Comparison of ENCODE assay signal across 12 cellular contexts in genomic region chr20:64222273-64222672, GRCh38. TPM values are rescaled to one million over a fixed set of nuclear protein-coding genes. Genes with fewer than 3 reads are reported as not detected.
DNase-seq lines count a peak whose midpoint lies in the region; ATAC-seq and TF ChIP-seq lines count a peak whose summit lies in the region.
"Had no signal": no experiment of that assay in that cellular context is flagged by ENCODE, and none has a peak within 500 bp of the region (broad histone marks: within the 10 kb centered on the region; RNA-seq: fewer than 3 reads in every experiment).

No MANE protein-coding gene starts in this region.

- no peaks in the 10 kb centered on the region for H3K36me3 Mint-ChIP-seq in natural killer cell
- H3K36me3 Mint-ChIP-seq: activated naive CD4-positive, alpha-beta T cell treated with anti-CD3 and anti-CD28 coated beads, Interleukin-2, amount 10 ng/mL, durations not matched to agents 7 days and 5 days; type B pancreatic cell had no signal

- H3K27ac Mint-ChIP-seq in natural killer cell = no peak overlapping the region
- H3K27ac Mint-ChIP-seq: type B pancreatic cell had no signal

- no peak overlapping the region for H3K4me3 ChIP-seq in cardiac fibroblast (replicated peaks in 1 of 2; ENCODE audit: low read depth in 2 of 2, low read length in 2 of 2)
- H3K4me3 ChIP-seq: coronary artery had no signal

- H3K4me3 Mint-ChIP-seq in natural killer cell = no peak overlapping the region
- H3K4me3 Mint-ChIP-seq: activated naive CD4-positive, alpha-beta T cell treated with anti-CD3 and anti-CD28 coated beads, Interleukin-2, amount 10 ng/mL, durations not matched to agents 7 days and 5 days; type B pancreatic cell had no signal

- DNase-seq in Right ventricle myocardium superior (no peak), cardiac septum (ENCODE audit: low spot score) (no peak), cardiac fibroblast (ENCODE audit: low read depth in 2 of 2) (peak; percentile 2 to 45), left lobe of liver (ENCODE audit: low spot score) (peak; percentile 80), natural killer cell (no peak), NCI-H1417 treated with DMSO at 0.1 percent for 48 hours (lab: John Stamatoyannopoulos, UW) (no peak)
- DNase-seq: activated naive CD4-positive, alpha-beta T cell treated with anti-CD3 and anti-CD28 coated beads, Interleukin-2, amount 10 ng/mL, durations not matched to agents 7 days and 5 days; RPMI8226 had no signal

- peak; percentile 53 for ATAC-seq in Right ventricle myocardium superior (ENCODE audit: poor library complexity)
- ATAC-seq in left lobe of liver = peak; percentile 90
- no peak for ATAC-seq in natural killer cell
- ATAC-seq in HG02970 (IDR thresholded peaks at IDR 0.05; ENCODE audit: low FRiP score, unreplicated experiment) = no peak
- ATAC-seq in GM18502 (IDR thresholded peaks at IDR 0.05; ENCODE audit: poor library complexity, unreplicated experiment) = no peak

- H3K9me3 Mint-ChIP-seq in natural killer cell = no peaks in the 10 kb centered on the region
- H3K9me3 Mint-ChIP-seq: activated naive CD4-positive, alpha-beta T cell treated with anti-CD3 and anti-CD28 coated beads, Interleukin-2, amount 10 ng/mL, durations not matched to agents 7 days and 5 days; type B pancreatic cell had no signal

- intact Hi-C loops in Right ventricle myocardium superior (cut with DNase I) = no loop called here
- intact Hi-C loops in cardiac septum (cut with DNase I) = no loop called here
- intact Hi-C loops in natural killer cell (cut with micrococcal nuclease) = no loop called here

- peaks cover 0 to 7% of the 10 kb centered on the region in 2 donors for H3K4me1 Mint-ChIP-seq in natural killer cell

- TF ChIP-seq CTCF in cardiac fibroblast (IDR thresholded peaks at IDR 0.05; ENCODE audit: low read depth, low read length) (no peak), natural killer cell (IDR thresholded peaks at IDR 0.05) (no peak)

- no peaks in the 10 kb centered on the region for H3K27me3 Mint-ChIP-seq in natural killer cell (ENCODE audit: low read depth in 2 of 2)

RNA-seq across cellular contexts. Expression of gene PCMTD2, which starts 33.3 kb away (rescaled TPM):
- total RNA-seq in Right ventricle myocardium superior = 81.9 TPM
- total RNA-seq in cardiac septum = 46.9 TPM
- 29.3 TPM for total RNA-seq in left lobe of liver
- total RNA-seq in natural killer cell = 10 to 100 TPM; 63.8 to 100.0 (median 65.6) TPM

RNA-seq across cellular contexts. Expression of gene MYT1, which starts 58.0 kb away (rescaled TPM):
- 0.40 TPM for total RNA-seq in Right ventricle myocardium superior
- not detected for total RNA-seq in cardiac septum
- not detected for total RNA-seq in left lobe of liver
- not detected for total RNA-seq in natural killer cell

Comparison
In these comparisons a context has a peak if more than half of its experiments do, and no peak if none do; other contexts are left out.
1. ATAC-seq: peak in Right ventricle myocardium superior (single experiment) and left lobe of liver (single experiment); none in natural killer cell (0 of 3), HG02970 (single experiment) and GM18502 (single experiment).
2. DNase-seq: peak in cardiac fibroblast (2 of 2) and left lobe of liver (single experiment); none in Right ventricle myocardium superior (single experiment), cardiac septum (single experiment), natural killer cell (single experiment) and NCI-H1417 treated with DMSO at 0.1 percent for 48 hours (single experiment).